Comparison of ENCODE assay signal across 14 cellular contexts in genomic region chr1:19342077-19342775, GRCh38. TPM values are rescaled to one million over a fixed set of nuclear protein-coding genes. Genes with fewer than 3 reads are reported as not detected.
DNase-seq lines count a peak whose midpoint lies in the region; ATAC-seq and TF ChIP-seq lines count a peak whose summit lies in the region.
"Had no signal": no experiment of that assay in that cellular context is flagged by ENCODE, and none has a peak within 500 bp of the region (broad histone marks: within the 10 kb centered on the region; RNA-seq: fewer than 3 reads in every experiment).

No MANE protein-coding gene starts in this region.

- H3K27ac ChIP-seq in fibroblast of lung (ENCODE audit: insufficient read depth, low read length) (peak overlapping the region; percentile 29), MM.1S (ENCODE audit: low read length) (no peak overlapping the region), PC-3 (ENCODE audit: low read length) (no peak overlapping the region)

- H3K4me3 Mint-ChIP-seq in IgD-negative memory B cell (no peak overlapping the region), osteocyte (ENCODE audit: unreplicated experiment) (no peak overlapping the region)
- H3K4me3 Mint-ChIP-seq: neural crest cell; T-helper 2 cell treated with Interferon-gamma antibody and Interleukin-4, amounts not matched to agents 5 μg/mL and 100 μg/mL, for 36 hours had no signal

- H2AFZ ChIP-seq in fibroblast of lung (ENCODE audit: low read length) (no peak overlapping the region), MM.1S (ENCODE audit: low read length) (no peak overlapping the region), PC-3 (ENCODE audit: low read length) (no peak overlapping the region)

- no peaks in the 10 kb centered on the region for H4K20me1 ChIP-seq in fibroblast of lung (ENCODE audit: control insufficient read depth, extremely low read depth, insufficient read depth, low read length)
- H4K20me1 ChIP-seq in MM.1S (ENCODE audit: insufficient read depth, low read length): no peaks in the 10 kb centered on the region
- H4K20me1 ChIP-seq in PC-3 (ENCODE audit: low read length): no peaks in the 10 kb centered on the region

- peak overlapping the region; percentile 8 to 75 (median 67) for H3K27ac Mint-ChIP-seq in IgD-negative memory B cell
- peak overlapping the region; percentile 52 for H3K27ac Mint-ChIP-seq in osteocyte (ENCODE audit: unreplicated experiment)
- H3K27ac Mint-ChIP-seq: T-helper 2 cell treated with Interferon-gamma antibody and Interleukin-4, amounts not matched to agents 5 μg/mL and 100 μg/mL, for 36 hours had no signal

- no peaks in the 10 kb centered on the region for H3K9me2 ChIP-seq in MM.1S (replicated peaks; ENCODE audit: insufficient read depth, low read length)
- H3K9me2 ChIP-seq in PC-3 (replicated peaks; ENCODE audit: low read length): no peaks in the 10 kb centered on the region

- H3K4me1 Mint-ChIP-seq in IgD-negative memory B cell (peaks cover 0 to 4% (median 2%) of the 10 kb centered on the region in 3 donors), osteocyte (ENCODE audit: unreplicated experiment) (peaks cover 15% of the 10 kb centered on the region)

- intact Hi-C loops in head of caudate nucleus (cut with DNase I): loop anchor here (5.0 kb wide), 1 partner anchor 310 kb away; no protein-coding TSS in a partner anchor
- intact Hi-C loops in PC-3 (cut with micrococcal nuclease): loop anchor here (5.0 kb wide), 1 partner anchor 310 kb away; no protein-coding TSS in a partner anchor

- CTCF ChIA-PET in PC-3 (lab: Charles Lee): no interaction called here

- H3K27me3 Mint-ChIP-seq in IgD-negative memory B cell (no peaks in the 10 kb centered on the region), osteocyte (ENCODE audit: unreplicated experiment) (no peaks in the 10 kb centered on the region)

- H3K79me2 ChIP-seq in fibroblast of lung (ENCODE audit: control insufficient read depth, insufficient read depth, low read length): no peaks in the 10 kb centered on the region
- no peaks in the 10 kb centered on the region for H3K79me2 ChIP-seq in MM.1S (ENCODE audit: low read length)
- no peaks in the 10 kb centered on the region for H3K79me2 ChIP-seq in PC-3 (ENCODE audit: low read length)

- POLR2A ChIA-PET in PC-3 (lab: Charles Lee; ENCODE audit: unreplicated experiment): no interaction called here

- H3K4me1 ChIP-seq in fibroblast of lung (ENCODE audit: control insufficient read depth, extremely low read depth, insufficient read depth, low read length): peaks cover 10% of the 10 kb centered on the region
- H3K4me1 ChIP-seq in MM.1S (ENCODE audit: low read length): no peaks in the 10 kb centered on the region
- H3K4me1 ChIP-seq in PC-3 (ENCODE audit: insufficient read depth, low read length): peaks cover 12% of the 10 kb centered on the region
- H3K4me1 ChIP-seq: BE2C had no signal

- H3K36me3 ChIP-seq in fibroblast of lung (ENCODE audit: control insufficient read depth, insufficient read depth, low read length) (peaks cover 36% of the 10 kb centered on the region), MM.1S (replicated peaks; ENCODE audit: insufficient read depth, low read length) (no peaks in the 10 kb centered on the region), PC-3 (ENCODE audit: low read depth, low read length) (peaks cover 6% of the 10 kb centered on the region; the same call in 1 of the 2 replicates)
- H3K36me3 ChIP-seq: BE2C had no signal

- H3F3A ChIP-seq in MM.1S (ENCODE audit: insufficient read depth, low read length) (no peaks in the 10 kb centered on the region), PC-3 (ENCODE audit: low read length, unreplicated experiment) (no peaks in the 10 kb centered on the region)

- peak overlapping the region; percentile 13 for H3K4me2 ChIP-seq in fibroblast of lung (ENCODE audit: extremely low read depth, insufficient read depth, low read length)
- H3K4me2 ChIP-seq in MM.1S (ENCODE audit: low read depth, low read length): no peak overlapping the region
- no peak overlapping the region for H3K4me2 ChIP-seq in PC-3 (ENCODE audit: low read length)

- no peak for ATAC-seq in PC-3

- H3K9ac ChIP-seq in fibroblast of lung (ENCODE audit: insufficient read depth, low read length) (peak overlapping the region; percentile 13), MM.1S (ENCODE audit: low read length) (no peak overlapping the region), PC-3 (ENCODE audit: low read length) (no peak overlapping the region)

- no peak overlapping the region for H3K4me3 ChIP-seq in fibroblast of lung (replicated peaks in 1 of 4; ENCODE audit: control extremely low read depth in 1 of 4, insufficient read depth in 1 of 4, low read depth in 3 of 4, low read length in 4 of 4)
- no peak overlapping the region for H3K4me3 ChIP-seq in MM.1S (ENCODE audit: low read length)
- H3K4me3 ChIP-seq in PC-3 (ENCODE audit: low read length): no peak overlapping the region
- H3K4me3 ChIP-seq: coronary artery, lung had no signal

- TF ChIP-seq CTCF in fibroblast of lung (conservative IDR thresholded peaks at IDR 0.05 in 1 of 2, IDR thresholded peaks at IDR 0.05 in 1 of 2; ENCODE audit: low read depth in 1 of 2, low read length in 2 of 2) (no peak), osteocyte (IDR thresholded peaks at IDR 0.05) (no peak), MM.1S (IDR thresholded peaks at IDR 0.05; ENCODE audit: low read length) (no peak), PC-3 (conservative IDR thresholded peaks at IDR 0.05; ENCODE audit: low read depth, low read length) (no peak)

- H3K9me3 Mint-ChIP-seq in IgD-negative memory B cell (no peaks in the 10 kb centered on the region), osteocyte (ENCODE audit: unreplicated experiment) (no peaks in the 10 kb centered on the region)
- H3K9me3 Mint-ChIP-seq: neural crest cell; T-helper 2 cell treated with Interferon-gamma antibody and Interleukin-4, amounts not matched to agents 5 μg/mL and 100 μg/mL, for 36 hours had no signal

- H3K9me3 ChIP-seq in fibroblast of lung (ENCODE audit: control insufficient read depth, insufficient read depth, low read depth, low read length) (no peaks in the 10 kb centered on the region), MM.1S (replicated peaks; ENCODE audit: insufficient read depth, low read length) (no peaks in the 10 kb centered on the region), PC-3 (ENCODE audit: low read length) (no peaks in the 10 kb centered on the region)
- H3K9me3 ChIP-seq: BE2C had no signal

- peak; percentile 75 for DNase-seq in AG20443 (ENCODE audit: low spot score)
- peak in 1 of 2 donors; percentile 34 for DNase-seq in fibroblast of lung (ENCODE audit: low read depth in 2 of 2)
- DNase-seq in osteocyte (ENCODE audit: extremely low spot score, unreplicated experiment): no peak
- DNase-seq in head of caudate nucleus: no peak
- no peak for DNase-seq in MM.1S
- no peak for DNase-seq in midbrain (lab: John Stamatoyannopoulos, UW)
- DNase-seq in PC-3: no peak
- DNase-seq: NCI-H748 treated with DMSO at 0.1 percent for 48 hours had no signal

- H3K27me3 ChIP-seq in fibroblast of lung (ENCODE audit: control insufficient read depth, insufficient read depth, low read length) (no peaks in the 10 kb centered on the region), MM.1S (replicated peaks; ENCODE audit: insufficient read depth, low read length) (no peaks in the 10 kb centered on the region), PC-3 (ENCODE audit: low read length) (no peaks in the 10 kb centered on the region)
- H3K27me3 ChIP-seq: BE2C had no signal

- H3K36me3 Mint-ChIP-seq in IgD-negative memory B cell (peaks cover 2% of the 10 kb centered on the region), osteocyte (ENCODE audit: unreplicated experiment) (peaks cover 32% of the 10 kb centered on the region)

- BruUV-seq in PC-3 (replicated peaks; lab: Mats Ljungman, UMichigan): no TSS peak

RNA-seq across cellular contexts. Expression of gene SLC66A1, which starts 30.1 kb away (rescaled TPM):
- 12.7 TPM for polyA plus RNA-seq in IgD-negative memory B cell
- total RNA-seq in fibroblast of lung: 18.3 and 18.7 TPM in 2 replicates
- polyA plus RNA-seq in fibroblast of lung: 7.1 and 10.3 TPM in 2 replicates
- 11.3 and 15.2 TPM in 2 replicates for polyA plus RNA-seq in fibroblast of lung (2012)
- 24.9 and 32.0 TPM in 2 replicates for polyA minus RNA-seq in fibroblast of lung (ENCODE audit: low replicate concordance)
- total RNA-seq in osteocyte: 25.8 and 29.0 TPM in 2 replicates
- 27.7 and 28.9 TPM in 2 replicates for total RNA-seq in PC-3 (2014; rRNA removed)

RNA-seq across cellular contexts. Expression of gene AKR7A2, which starts 30.3 kb away (rescaled TPM):
- polyA plus RNA-seq in IgD-negative memory B cell (87.9 TPM), fibroblast of lung (31.3 and 38.0 TPM in 2 replicates)
- total RNA-seq in fibroblast of lung (57.0 and 63.6 TPM in 2 replicates), osteocyte (67.8 and 72.4 TPM in 2 replicates), PC-3 (2014; rRNA removed) (63.3 and 72.3 TPM in 2 replicates)
- 64.3 and 80.0 TPM in 2 replicates for polyA plus RNA-seq in fibroblast of lung (2012)
- polyA minus RNA-seq in fibroblast of lung (ENCODE audit: low replicate concordance): 59.7 and 64.1 TPM in 2 replicates

RNA-seq across cellular contexts. Expression of gene AKR7A3, which starts 53.7 kb away (rescaled TPM):
- polyA plus RNA-seq in IgD-negative memory B cell (0.20 TPM), fibroblast of lung (0.11 and 0.12 TPM in 2 replicates)
- total RNA-seq in fibroblast of lung (0.33 and 0.51 TPM in 2 replicates), osteocyte (1.5 and 2.1 TPM in 2 replicates), PC-3 (2014; rRNA removed) (0.40 and 1.2 TPM in 2 replicates)
- polyA plus RNA-seq in fibroblast of lung (2012): 0.24 and 0.29 TPM in 2 replicates
- 0.86 TPM in 1 of 2 replicates, not detected in the other for polyA minus RNA-seq in fibroblast of lung (ENCODE audit: low replicate concordance)
